ENCODE assay signal across 30 cellular contexts in genomic region chr3:150101016-150101415, GRCh38.
"Had no signal": no experiment of that assay in that cellular context is flagged by ENCODE, and none has a peak within 500 bp of the region (broad histone marks: within the 10 kb centered on the region; RNA-seq: fewer than 3 reads in every experiment).

No MANE protein-coding gene starts in this region.

- H3K9me3 Mint-ChIP-seq: stimulated activated effector memory CD8-positive, alpha-beta T cell treated with anti-CD3 and anti-CD28 coated beads, Interleukin-12 subunit alpha, Interleukin-12 subunit beta, amount 100 ng/mL, for 72 hours; stimulated activated naive B cell treated with anti-CD40 and anti-IgM and Interleukin-4, amounts not matched to agents 10 μg/mL and 1 μg/mL and 100 μg/mL, for 72 hours; stimulated activated naive CD8-positive, alpha-beta T cell treated with anti-CD3 and anti-CD28 coated beads, Interleukin-15, Interleukin-2, amounts not matched to agents 100 ng/mL and 50 ng/mL, for 24 hours had no signal

- ATAC-seq: naive thymus-derived CD4-positive, alpha-beta T cell; natural killer cell; psoas muscle; right lobe of liver; stimulated activated effector memory CD8-positive, alpha-beta T cell treated with anti-CD3 and anti-CD28 coated beads, Interleukin-12 subunit alpha, Interleukin-12 subunit beta, amount 100 ng/mL, for 72 hours; stimulated activated naive B cell treated with anti-CD40 and anti-IgM and Interleukin-4, amounts not matched to agents 10 μg/mL and 1 μg/mL and 100 μg/mL, for 72 hours had no signal

- H3K27me3 Mint-ChIP-seq: progenitor cell of endocrine pancreas; stimulated activated naive B cell treated with anti-CD40 and anti-IgM and Interleukin-4, amounts not matched to agents 10 μg/mL and 1 μg/mL and 100 μg/mL, for 72 hours had no signal

- H3K27me3 ChIP-seq: neural progenitor cell, ovary, right atrium auricular region, right lobe of liver, sigmoid colon, stomach, thyroid gland, tibial nerve, upper lobe of left lung, uterus had no signal

- DNase-seq: naive thymus-derived CD4-positive, alpha-beta T cell; natural killer cell; occipital lobe; ovary; posterior cingulate gyrus; psoas muscle; retina; right lobe of liver; sigmoid colon; small intestine; stimulated activated CD4-positive, alpha-beta T cell treated with anti-CD3 and anti-CD28 coated beads, Interleukin-15, amount 100 ng/mL, for 24 hours; stimulated activated CD4-positive, alpha-beta T cell treated with anti-CD3 and anti-CD28 coated beads, Interleukin-2, amount 100 ng/mL, for 24 hours; stimulated activated CD4-positive, alpha-beta T cell treated with anti-CD3 and anti-CD28 coated beads, Interleukin-2, amount 100 ng/mL, for 48 hours; stimulated activated CD4-positive, alpha-beta T cell treated with anti-CD3 and anti-CD28 coated beads, Interleukin-4, amount 100 ng/mL, for 24 hours; stimulated activated naive B cell treated with anti-CD40 and anti-IgM and Interleukin-4, amounts not matched to agents 10 μg/mL and 1 μg/mL and 100 μg/mL, for 72 hours; stimulated activated naive CD4-positive, alpha-beta T cell treated with Interleukin-2 at 50 U/mL for 16 hours; stomach; thyroid gland; trophoblast cell; upper lobe of left lung; uterus had no signal

- H3K27ac Mint-ChIP-seq: naive thymus-derived CD4-positive, alpha-beta T cell; natural killer cell; nephron; neural progenitor cell; progenitor cell of endocrine pancreas; stimulated activated effector memory CD8-positive, alpha-beta T cell treated with anti-CD3 and anti-CD28 coated beads, Interleukin-12 subunit alpha, Interleukin-12 subunit beta, amount 100 ng/mL, for 72 hours; stimulated activated naive B cell treated with anti-CD40 and anti-IgM and Interleukin-4, amounts not matched to agents 10 μg/mL and 1 μg/mL and 100 μg/mL, for 72 hours; stimulated activated naive CD8-positive, alpha-beta T cell treated with anti-CD3 and anti-CD28 coated beads, Interleukin-15, Interleukin-2, amounts not matched to agents 100 ng/mL and 50 ng/mL, for 24 hours had no signal

- H3K4me1 Mint-ChIP-seq: natural killer cell had no signal

- H3K9ac ChIP-seq: neural progenitor cell, parathyroid adenoma had no signal

- H3K4me3 ChIP-seq: neural progenitor cell, ovary, psoas muscle, right atrium auricular region, right lobe of liver, sigmoid colon, stomach, thoracic aorta, thyroid gland, tibial nerve, upper lobe of left lung, uterus had no signal

- H3K27ac ChIP-seq: neural progenitor cell, ovary, parathyroid adenoma, psoas muscle, right atrium auricular region, right lobe of liver, sigmoid colon, stomach, thoracic aorta, thyroid gland, tibial nerve, upper lobe of left lung, uterus had no signal

- H3K9me3 ChIP-seq: ovary, sigmoid colon, thyroid gland, uterus had no signal

- H3K4me3 Mint-ChIP-seq: naive thymus-derived CD4-positive, alpha-beta T cell; natural killer cell; nephron; neural progenitor cell; stimulated activated effector memory CD8-positive, alpha-beta T cell treated with anti-CD3 and anti-CD28 coated beads, Interleukin-12 subunit alpha, Interleukin-12 subunit beta, amount 100 ng/mL, for 72 hours; stimulated activated naive B cell treated with anti-CD40 and anti-IgM and Interleukin-4, amounts not matched to agents 10 μg/mL and 1 μg/mL and 100 μg/mL, for 72 hours; stimulated activated naive CD8-positive, alpha-beta T cell treated with anti-CD3 and anti-CD28 coated beads, Interleukin-15, Interleukin-2, amounts not matched to agents 100 ng/mL and 50 ng/mL, for 24 hours had no signal

- FAIRE-seq: small intestine had no signal

- H3K36me3 Mint-ChIP-seq: naive thymus-derived CD4-positive, alpha-beta T cell; natural killer cell; stimulated activated effector memory CD8-positive, alpha-beta T cell treated with anti-CD3 and anti-CD28 coated beads, Interleukin-12 subunit alpha, Interleukin-12 subunit beta, amount 100 ng/mL, for 72 hours; stimulated activated naive B cell treated with anti-CD40 and anti-IgM and Interleukin-4, amounts not matched to agents 10 μg/mL and 1 μg/mL and 100 μg/mL, for 72 hours had no signal

- H3K4me1 ChIP-seq: parathyroid adenoma, right atrium auricular region, right lobe of liver, thyroid gland, tibial nerve, upper lobe of left lung, uterus had no signal

- H3K36me3 ChIP-seq: neural progenitor cell, ovary, right atrium auricular region, right lobe of liver, sigmoid colon, stomach, thoracic aorta, thyroid gland, tibial nerve, upper lobe of left lung, uterus had no signal
